In genomic region chr2:216387262-216387661, GRCh38 we compare ENCODE assay signal across 3 cellular contexts.
A peak's percentile ranks its signal among the peaks of the same experiment; 100 is the strongest.
TF ChIP-seq lines count a peak whose summit lies in the region.

No MANE protein-coding gene starts in this region.

TF ChIP-seq in HepG2, 621 proteins besides CTCF, POLR2A, EP300 and RAD21:
- TF ChIP-seq, protein P1, sequence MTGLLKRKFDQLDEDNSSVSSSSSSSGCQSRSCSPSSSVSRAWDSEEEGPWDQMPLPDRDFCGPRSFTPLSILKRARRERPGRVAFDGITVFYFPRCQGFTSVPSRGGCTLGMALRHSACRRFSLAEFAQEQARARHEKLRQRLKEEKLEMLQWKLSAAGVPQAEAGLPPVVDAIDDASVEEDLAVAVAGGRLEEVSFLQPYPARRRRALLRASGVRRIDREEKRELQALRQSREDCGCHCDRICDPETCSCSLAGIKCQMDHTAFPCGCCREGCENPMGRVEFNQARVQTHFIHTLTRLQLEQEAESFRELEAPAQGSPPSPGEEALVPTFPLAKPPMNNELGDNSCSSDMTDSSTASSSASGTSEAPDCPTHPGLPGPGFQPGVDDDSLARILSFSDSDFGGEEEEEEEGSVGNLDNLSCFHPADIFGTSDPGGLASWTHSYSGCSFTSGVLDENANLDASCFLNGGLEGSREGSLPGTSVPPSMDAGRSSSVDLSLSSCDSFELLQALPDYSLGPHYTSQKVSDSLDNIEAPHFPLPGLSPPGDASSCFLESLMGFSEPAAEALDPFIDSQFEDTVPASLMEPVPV (CRISPR knock-in tag; IDR thresholded peaks at IDR 0.05): no peak
- no peak for TF ChIP-seq RFX5 (IDR thresholded peaks at IDR 0.05; ENCODE audit: low read depth, low read length)
- TF ChIP-seq POLR2G (IDR thresholded peaks at IDR 0.05; ENCODE audit: low read depth, low read length): no peak
- TF ChIP-seq NPAS2 (CRISPR knock-in tag; IDR thresholded peaks at IDR 0.05; ENCODE audit: borderline replicate concordance): no peak
- TF ChIP-seq ZNF12 (CRISPR knock-in tag; IDR thresholded peaks at IDR 0.05): peak; percentile 97
- no peak for TF ChIP-seq CBX2 (IDR thresholded peaks at IDR 0.05; ENCODE audit: low read depth, low read length)
- TF ChIP-seq CBX2 (CRISPR knock-in tag; IDR thresholded peaks at IDR 0.05; ENCODE audit: low read depth): no peak
- no peak for TF ChIP-seq SETDB1 (CRISPR knock-in tag; IDR thresholded peaks at IDR 0.05; ENCODE audit: borderline replicate concordance)
TF ChIP-seq in HepG2: peak in this region for 1.

TF ChIP-seq in K562, 482 proteins besides CTCF, POLR2A, EP300 and RAD21:
- TF ChIP-seq ZNF12 (CRISPR knock-in tag; IDR thresholded peaks at IDR 0.05): peak; percentile 97
- no peak for TF ChIP-seq SMARCA4 (IDR thresholded peaks at IDR 0.05)

TF ChIP-seq in H1, 55 proteins besides CTCF, POLR2A, EP300 and RAD21:
- TF ChIP-seq CHD2 (IDR thresholded peaks at IDR 0.05; ENCODE audit: low read length): no peak
